Comparison of ENCODE assay signal across 21 cellular contexts in the genomic region with DNA sequence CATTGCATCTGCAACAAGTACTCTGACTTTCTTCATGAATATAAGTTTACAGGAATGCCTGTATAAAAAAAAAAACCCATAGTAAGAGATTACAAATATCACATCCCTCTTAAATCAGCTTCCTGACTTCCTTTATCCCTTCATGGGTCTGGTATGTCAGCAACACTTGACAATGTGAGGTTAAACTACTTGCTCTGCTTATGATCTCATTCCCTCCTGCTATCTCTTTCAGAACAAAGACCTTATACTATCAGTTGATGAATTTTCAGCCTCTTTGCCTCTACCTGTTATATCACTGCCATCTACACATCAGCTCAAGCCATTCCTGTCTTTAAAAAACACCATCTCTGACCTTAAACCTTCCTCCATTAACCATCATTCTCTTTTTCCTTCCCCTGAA.
DNase-seq lines count a peak whose midpoint lies in the region; ATAC-seq, FAIRE-seq and TF ChIP-seq lines count a peak whose summit lies in the region.
"Had no signal": no experiment of that assay in that cellular context is flagged by ENCODE, and none has a peak within 500 bp of the region (broad histone marks: within the 10 kb centered on the region; RNA-seq: fewer than 3 reads in every experiment).

No MANE protein-coding gene starts in this region.

- in situ Hi-C loops in GM12878 (cut with MboI), result no loop called here

- RAD21 ChIA-PET in GM12878 (lab: Charles Lee; ENCODE audit: unreplicated experiment), result interaction anchor here (1.0 to 2.7 kb wide), 5 partner anchors 11 to 105 kb away, joined by 3 to 9 read pairs (median 7); no protein-coding TSS in a partner anchor

- H3K27me3 Mint-ChIP-seq in activated T-cell treated with anti-CD3 and anti-CD28 coated beads, Interleukin-2, amount 50 U/mL, for 24 hours, result no peaks in the 10 kb centered on the region

- POLR2A ChIA-PET in GM12878 (lab: Charles Lee), result no interaction called here

- no peak overlapping the region for H3K4me3 Mint-ChIP-seq in activated T-cell treated with anti-CD3 and anti-CD28 coated beads, Interleukin-2, amount 50 U/mL, for 24 hours
- H3K4me3 Mint-ChIP-seq in stimulated activated effector memory CD8-positive, alpha-beta T cell treated with anti-CD3 and anti-CD28 coated beads, Interleukin-12 subunit alpha, Interleukin-12 subunit beta, amount 100 ng/mL, for 72 hours, result no peak overlapping the region
- H3K4me3 Mint-ChIP-seq: endodermal cell had no signal

- TF ChIP-seq RAD21 in GM12878 (IDR thresholded peaks at IDR 0.05; ENCODE audit: insufficient read depth, low read depth, low read length), result no peak

- 0 out of 2 replicates have a peak overlapping the region, but pooled peaks have one; percentile 64 for H3K27ac ChIP-seq in OCI-LY3 (ENCODE audit: low read length)
- H3K27ac ChIP-seq in GM12878 (ENCODE audit: control insufficient read depth, insufficient read depth), result peak overlapping the region; percentile 79

- DNase-seq in activated T-cell treated with anti-CD3 and anti-CD28 coated beads, Interleukin-2, amount 50 U/mL, for 24 hours, result no peak
- DNase-seq in activated T-cell treated with anti-CD3 and anti-CD28 coated beads for 4 hours (no peak), GM12878 (ENCODE audit: low read depth, low spot score) (no peak), GM19240 (ENCODE audit: insufficient read length, low spot score) (no peak), HT-29 (ENCODE audit: low spot score) (no peak), head of caudate nucleus (no peak)
- no peak for DNase-seq in stimulated activated effector memory CD8-positive, alpha-beta T cell treated with anti-CD3 and anti-CD28 coated beads, Interleukin-12 subunit alpha, Interleukin-12 subunit beta, amount 100 ng/mL, for 72 hours (ENCODE audit: low spot score in 2 of 2)
- DNase-seq: activated CD4-positive, CD25-positive, alpha-beta regulatory T cell; activated effector memory CD4-positive, alpha-beta T cell treated with anti-CD3 and anti-CD28 coated beads, Interleukin-2, amount 50 U/mL, for 16 hours; endodermal cell; GOT3; NCI-H1105; NCI-H2227 treated with DMSO at 0.1 percent for 48 hours; PC-3; stimulated activated naive CD4-positive, alpha-beta T cell had no signal

- H3K9me3 Mint-ChIP-seq in activated T-cell treated with anti-CD3 and anti-CD28 coated beads, Interleukin-2, amount 50 U/mL, for 24 hours, result peaks cover 7% of the 10 kb centered on the region
- H3K9me3 Mint-ChIP-seq in stimulated activated effector memory CD8-positive, alpha-beta T cell treated with anti-CD3 and anti-CD28 coated beads, Interleukin-12 subunit alpha, Interleukin-12 subunit beta, amount 100 ng/mL, for 72 hours, result peaks cover 4% of the 10 kb centered on the region
- H3K9me3 Mint-ChIP-seq: endodermal cell had no signal

- no peak overlapping the region for H3K9ac ChIP-seq in OCI-LY3 (ENCODE audit: low read length)
- peak overlapping the region; percentile 12; the same call in 1 of the 2 replicates for H3K9ac ChIP-seq in GM12878 (ENCODE audit: control insufficient read depth, insufficient read depth, low read length)

- CTCF ChIA-PET in GM12878 (lab: Yijun Ruan, JAX), result interaction anchor here (0.6 to 2.1 kb wide), 3 partner anchors 10 to 194 kb away, joined by 3 to 8 read pairs (median 5); no protein-coding TSS in a partner anchor

- peaks cover 51% of the 10 kb centered on the region for H3K4me1 Mint-ChIP-seq in activated T-cell treated with anti-CD3 and anti-CD28 coated beads, Interleukin-2, amount 50 U/mL, for 24 hours (ENCODE audit: low read depth)
- peaks cover 25% of the 10 kb centered on the region for H3K4me1 Mint-ChIP-seq in stimulated activated effector memory CD8-positive, alpha-beta T cell treated with anti-CD3 and anti-CD28 coated beads, Interleukin-12 subunit alpha, Interleukin-12 subunit beta, amount 100 ng/mL, for 72 hours

- H4K20me1 ChIP-seq in OCI-LY3 (ENCODE audit: insufficient read depth, low read length) (no peaks in the 10 kb centered on the region), GM12878 (ENCODE audit: control insufficient read depth, insufficient read depth) (no peaks in the 10 kb centered on the region)

- H3K79me2 ChIP-seq in OCI-LY3 (ENCODE audit: low read length) (no peaks in the 10 kb centered on the region), GM12878 (ENCODE audit: control insufficient read depth, insufficient read depth, low read length) (no peaks in the 10 kb centered on the region)

- ATAC-seq in GM12878, result no peak
- ATAC-seq in stimulated activated effector memory CD8-positive, alpha-beta T cell treated with anti-CD3 and anti-CD28 coated beads, Interleukin-12 subunit alpha, Interleukin-12 subunit beta, amount 100 ng/mL, for 72 hours, result no peak
- ATAC-seq: HepG2, PC-3, SK-N-SH treated with all-trans-retinoic acid at 6 μM for 48 hours had no signal

- no peak for TF ChIP-seq CTCF in OCI-LY3 (IDR thresholded peaks at IDR 0.05; ENCODE audit: low read depth, low read length)
- no peak for TF ChIP-seq CTCF in GM12878 (IDR thresholded peaks at IDR 0.05 in 2 of 3, conservative IDR thresholded peaks at IDR 0.05 in 1 of 3; ENCODE audit: control insufficient read depth in 2 of 3, extremely low read depth in 1 of 3, insufficient read depth in 1 of 3, low read depth in 3 of 3, low read length in 3 of 3)

- H3K36me3 ChIP-seq in OCI-LY3 (replicated peaks; ENCODE audit: low read depth, low read length) (no peaks in the 10 kb centered on the region), GM12878 (ENCODE audit: control insufficient read depth in 2 of 2, insufficient read depth in 2 of 2, low read length in 1 of 2) (no peaks in the 10 kb centered on the region)

- H2AFZ ChIP-seq in OCI-LY3 (ENCODE audit: low read depth, low read length) (no peak overlapping the region), GM12878 (ENCODE audit: control insufficient read depth, low read depth, low read length) (peak overlapping the region; percentile 68)

- intact Hi-C loops in GM12878 (cut with micrococcal nuclease; ENCODE audit: unreplicated experiment) (no loop called here), head of caudate nucleus (cut with DNase I) (no loop called here)

- no peak for TF ChIP-seq POLR2A in GM12878 (IDR thresholded peaks at IDR 0.05; ENCODE audit: low read depth, low read length)

- FAIRE-seq in GM12878 (lab: Jason Lieb, UNC), result peak; percentile 7
- FAIRE-seq: bronchial epithelial cell, D721Med, frontal cortex, HepG2 had no signal

- peak overlapping the region; percentile 95 for H3K27ac Mint-ChIP-seq in activated T-cell treated with anti-CD3 and anti-CD28 coated beads, Interleukin-2, amount 50 U/mL, for 24 hours
- H3K27ac Mint-ChIP-seq in stimulated activated effector memory CD8-positive, alpha-beta T cell treated with anti-CD3 and anti-CD28 coated beads, Interleukin-12 subunit alpha, Interleukin-12 subunit beta, amount 100 ng/mL, for 72 hours, result peak overlapping the region; percentile 90
- H3K27ac Mint-ChIP-seq: endodermal cell had no signal

- BruUV-seq in GM12878 (replicated peaks; lab: Mats Ljungman, UMichigan), result no TSS peak

- no peak for TF ChIP-seq EP300 in GM12878 (IDR thresholded peaks at IDR 0.05; ENCODE audit: borderline replicate concordance in 1 of 2, control insufficient read depth in 1 of 2, low read depth in 2 of 2, low read length in 2 of 2)

- H3K4me3 ChIP-seq in OCI-LY3 (ENCODE audit: low read length) (no peak overlapping the region), GM12878 (no peak overlapping the region)

- H3K27me3 ChIP-seq in OCI-LY3 (ENCODE audit: low read depth, low read length) (no peaks in the 10 kb centered on the region), GM12878 (replicated peaks in 1 of 2; ENCODE audit: control insufficient read depth in 2 of 2, insufficient read depth in 2 of 2, low read length in 1 of 2) (no peaks in the 10 kb centered on the region)

- SMC1A ChIA-PET in GM12878 (lab: Charles Lee; ENCODE audit: uncharacterized antibody, unreplicated experiment), result interaction anchor here (0.6 to 5.9 kb wide), 12 partner anchors 10 to 224 kb away, joined by 3 to 33 read pairs (median 4); no protein-coding TSS in a partner anchor

- H3K4me1 ChIP-seq in OCI-LY3 (ENCODE audit: low read length), result peaks cover 35% of the 10 kb centered on the region
- peaks cover 26% of the 10 kb centered on the region for H3K4me1 ChIP-seq in GM12878 (ENCODE audit: control insufficient read depth, insufficient read depth, low read length)

- H3K36me3 Mint-ChIP-seq in activated T-cell treated with anti-CD3 and anti-CD28 coated beads, Interleukin-2, amount 50 U/mL, for 24 hours (ENCODE audit: low read depth), result peaks cover 1% of the 10 kb centered on the region
- H3K36me3 Mint-ChIP-seq in stimulated activated effector memory CD8-positive, alpha-beta T cell treated with anti-CD3 and anti-CD28 coated beads, Interleukin-12 subunit alpha, Interleukin-12 subunit beta, amount 100 ng/mL, for 72 hours, result no peaks in the 10 kb centered on the region

- H3K4me2 ChIP-seq in OCI-LY3 (ENCODE audit: low read length), result no peak overlapping the region
- H3K4me2 ChIP-seq in GM12878 (ENCODE audit: control insufficient read depth, insufficient read depth), result no peak overlapping the region; the same call in 1 of the 2 replicates

- no peaks in the 10 kb centered on the region for H3K9me3 ChIP-seq in OCI-LY3 (ENCODE audit: insufficient read depth, low read length)
- peaks cover 2% of the 10 kb centered on the region; the same call in 2 of the 3 replicates for H3K9me3 ChIP-seq in GM12878 (replicated peaks; ENCODE audit: control insufficient read depth, insufficient read depth, low read length)

TF ChIP-seq in GM12878, 131 proteins besides CTCF, POLR2A, EP300 and RAD21:
- TF ChIP-seq RELA (IDR thresholded peaks at IDR 0.05; ENCODE audit: borderline replicate concordance, partially characterized antibody), result no peak
- TF ChIP-seq SP1 (IDR thresholded peaks at IDR 0.05; ENCODE audit: low read depth, low read length), result no peak
- TF ChIP-seq ZNF274 (IDR thresholded peaks at IDR 0.05; ENCODE audit: insufficient read depth, insufficient read length), result no peak
- TF ChIP-seq ZNF622 (IDR thresholded peaks at IDR 0.05), result no peak
